25 cellular contexts compared by ENCODE assay signal in genomic region chr16:68350951-68351350, GRCh38.
"Had no signal": no experiment of that assay in that cellular context is flagged by ENCODE, and none has a peak within 500 bp of the region (broad histone marks: within the 10 kb centered on the region; RNA-seq: fewer than 3 reads in every experiment).

No MANE protein-coding gene starts in this region.

- H3K27me3 ChIP-seq: left lung, neural progenitor cell, ovary, right atrium auricular region, right lobe of liver, tibial nerve, uterus had no signal

- H3K4me3 ChIP-seq: left lung, lower lobe of right lung, neural progenitor cell, ovary, right atrium auricular region, right lobe of liver, smooth muscle cell, tibial nerve, uterus had no signal

- H3K9me3 Mint-ChIP-seq: naive B cell; natural killer cell; nephron progenitor cell; neural progenitor cell; stimulated activated memory B cell treated with anti-CD40 and anti-IgM and Interleukin-4, amounts not matched to agents 10 μg/mL and 1 μg/mL and 100 μg/mL, for 72 hours; stimulated activated naive CD8-positive, alpha-beta T cell treated with anti-CD3 and anti-CD28 coated beads, Interleukin-15, amount 100 ng/mL, for 72 hours; type B pancreatic cell had no signal

- H2AFZ ChIP-seq: neural progenitor cell had no signal

- H3K36me3 ChIP-seq: neural progenitor cell, uterus had no signal

- H3K27me3 Mint-ChIP-seq: naive B cell; progenitor cell of endocrine pancreas; stimulated activated memory B cell treated with anti-CD40 and anti-IgM and Interleukin-4, amounts not matched to agents 10 μg/mL and 1 μg/mL and 100 μg/mL, for 72 hours; stimulated activated naive CD8-positive, alpha-beta T cell treated with anti-CD3 and anti-CD28 coated beads, Interleukin-15, amount 100 ng/mL, for 72 hours; type B pancreatic cell had no signal

- H3K4me2 ChIP-seq: neural progenitor cell, smooth muscle cell had no signal

- H3K27ac Mint-ChIP-seq: naive B cell; natural killer cell; nephron progenitor cell; neural progenitor cell; progenitor cell of endocrine pancreas; stimulated activated memory B cell treated with anti-CD40 and anti-IgM and Interleukin-4, amounts not matched to agents 10 μg/mL and 1 μg/mL and 100 μg/mL, for 72 hours; stimulated activated naive CD8-positive, alpha-beta T cell treated with anti-CD3 and anti-CD28 coated beads, Interleukin-15, amount 100 ng/mL, for 72 hours had no signal

- H3K4me1 ChIP-seq: neural progenitor cell, right atrium auricular region, uterus had no signal

- H3K9ac ChIP-seq: neural progenitor cell had no signal

- H3K4me3 Mint-ChIP-seq: naive B cell; natural killer cell; nephron progenitor cell; neural progenitor cell; stimulated activated memory B cell treated with anti-CD40 and anti-IgM and Interleukin-4, amounts not matched to agents 10 μg/mL and 1 μg/mL and 100 μg/mL, for 72 hours; stimulated activated naive CD8-positive, alpha-beta T cell treated with anti-CD3 and anti-CD28 coated beads, Interleukin-15, amount 100 ng/mL, for 72 hours; type B pancreatic cell had no signal

- H3K27ac ChIP-seq: left lung, lower lobe of right lung, neural progenitor cell, neutrophil, ovary, right atrium auricular region, right lobe of liver, tibial nerve, uterus had no signal

- H3K9me3 ChIP-seq: left lung, lower lobe of right lung, neutrophil, ovary, right atrium auricular region, right lobe of liver, tibial nerve, uterus had no signal

- H3K36me3 Mint-ChIP-seq: natural killer cell had no signal

- DNase-seq: mammary epithelial cell; mesenchymal stem cell; naive B cell; natural killer cell; nephron progenitor cell; occipital lobe; stimulated activated CD4-positive, alpha-beta T cell treated with anti-CD3 and anti-CD28 coated beads, Interleukin-1b, Interleukin-23, amount 100 ng/mL, for 48 hours; stimulated activated CD4-positive, alpha-beta T cell treated with anti-CD3 and anti-CD28 coated beads, Interleukin-2, amount 100 ng/mL, for 48 hours; stimulated activated CD4-positive, alpha-beta T cell treated with anti-CD3 and anti-CD28 coated beads, Interleukin-4, amount 100 ng/mL, for 4 hours; stimulated activated CD8-positive, alpha-beta memory T cell treated with anti-CD3 and anti-CD28 coated beads, Interleukin-4, amount 100 ng/mL, for 48 hours; stimulated activated naive CD4-positive, alpha-beta T cell treated with Interleukin-2 at 50 U/mL for 16 hours; stimulated activated naive CD8-positive, alpha-beta T cell treated with anti-CD3 and anti-CD28 coated beads, Interleukin-15, amount 100 ng/mL, for 72 hours; uterus had no signal
